In the genomic region with DNA sequence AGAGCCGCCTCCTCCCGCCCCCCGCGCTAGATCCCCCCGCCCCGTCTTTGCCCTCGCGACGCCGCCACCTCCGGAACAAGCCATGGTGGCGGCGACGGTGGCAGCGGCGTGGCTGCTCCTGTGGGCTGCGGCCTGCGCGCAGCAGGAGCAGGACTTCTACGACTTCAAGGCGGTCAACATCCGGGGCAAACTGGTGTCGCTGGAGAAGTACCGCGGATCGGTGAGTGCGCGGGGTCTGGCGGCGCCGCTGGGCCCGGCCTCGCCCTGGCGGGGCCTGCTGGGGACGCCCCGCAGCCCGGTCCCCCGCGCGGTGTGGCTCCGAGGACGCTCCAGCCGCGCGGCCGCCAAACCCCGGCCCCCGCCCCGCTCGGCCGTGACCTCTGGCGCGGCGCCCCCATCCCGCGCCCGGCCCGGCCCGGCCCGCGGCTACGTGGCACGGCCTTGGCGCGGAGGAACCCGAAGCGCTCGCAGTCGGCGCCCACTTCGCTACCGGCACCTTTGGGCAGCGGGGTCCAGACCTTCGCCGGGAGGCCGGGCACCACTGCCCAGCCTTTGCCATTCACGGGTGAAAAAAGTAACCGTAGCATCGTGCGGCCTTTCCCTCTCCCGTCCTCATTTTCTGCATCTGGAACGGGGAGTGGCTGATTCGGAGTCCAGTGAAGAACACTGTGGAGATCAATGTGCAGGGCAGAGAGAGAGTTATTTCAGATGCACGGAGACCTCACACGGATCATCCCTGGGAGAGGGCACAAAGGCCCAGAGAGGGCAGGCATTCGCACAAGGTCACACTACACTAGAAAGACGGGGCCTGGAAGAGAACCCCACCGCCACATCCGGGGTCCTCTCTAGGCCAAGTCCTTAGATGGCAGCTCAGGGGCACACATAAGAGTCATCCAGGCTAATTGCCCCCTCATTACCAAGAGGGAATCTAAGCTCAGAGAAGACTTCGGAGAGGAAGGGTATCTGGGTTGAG, we compare ENCODE assay signal across 8 cellular contexts. TPM values are rescaled to one million over a fixed set of nuclear protein-coding genes. Genes with fewer than 3 reads are reported as not detected.
A peak's percentile ranks its signal among the peaks of the same experiment; 100 is the strongest.
DNase-seq lines count a peak whose midpoint lies in the region; ATAC-seq and TF ChIP-seq lines count a peak whose summit lies in the region.

GPX7 (plus strand) TSS at position 44 of the 973 bp plus-strand sequence; CDS start at position 83, 39 bp downstream.

- no peak for ATAC-seq in HG03571 (IDR thresholded peaks at IDR 0.05; ENCODE audit: unreplicated experiment)

- peaks cover 10 to 15% (median 12%) of the 10 kb centered on the region in 4 donors for H3K36me3 ChIP-seq in esophagus muscularis mucosa

- DNase-seq in GDM1 (lab: John Stamatoyannopoulos, UW), result peak; percentile 34
- DNase-seq in NCI-H2171 (lab: John Stamatoyannopoulos, UW), result peak; percentile 48
- DNase-seq in activated T-cell treated with anti-CD3 and anti-CD28 coated beads, Interleukin-2, amount 50 U/mL, for 1 hour, result peak; percentile 68
- DNase-seq in esophagus muscularis mucosa (ENCODE audit: extremely low spot score), result no peak
- DNase-seq in myocyte (ENCODE audit: low read depth), result peak; percentile 57
- DNase-seq in stimulated activated CD8-positive, alpha-beta memory T cell treated with anti-CD3 and anti-CD28 coated beads, Interleukin-7, amount 100 ng/mL, for 1 hour (ENCODE audit: low read depth in 2 of 2), result peak; percentile 19 to 22
- no peak for DNase-seq in H4 (ENCODE audit: low spot score)

- H3K4me3 ChIP-seq in esophagus muscularis mucosa, result peak within 1 kb of the TSS; percentile 66 to 74 (median 69)

- intact Hi-C loops in esophagus muscularis mucosa (cut with DNase I), result loop anchor here (5.0 to 10.0 kb wide), 2 partner anchors 50 to 92 kb away; partner anchors contain the start of genes COA7 and TUT4

- no peak for TF ChIP-seq CTCF in esophagus muscularis mucosa (IDR thresholded peaks at IDR 0.05)

- H3K9me3 ChIP-seq in esophagus muscularis mucosa, result no peaks in the 10 kb centered on the region

- peak within 1 kb of the TSS; percentile 81 to 87 (median 85) for H3K27ac ChIP-seq in esophagus muscularis mucosa (replicated peaks in 1 of 4)

- WGBS in esophagus muscularis mucosa, result 15% methylated on average over 19 of the region's 90 CpGs

- peaks cover 21 to 37% (median 33%) of the 10 kb centered on the region in 4 donors for H3K4me1 ChIP-seq in esophagus muscularis mucosa

- H3K27me3 ChIP-seq in esophagus muscularis mucosa, result no peaks in the 10 kb centered on the region

- no peak for TF ChIP-seq EP300 in esophagus muscularis mucosa (IDR thresholded peaks at IDR 0.05)

- TF ChIP-seq POLR2A in esophagus muscularis mucosa (IDR thresholded peaks at IDR 0.05; ENCODE audit: low read depth), result no peak

RNA-seq across cellular contexts. Expression of gene GPX7, which starts in this region (rescaled TPM):
- total RNA-seq in esophagus muscularis mucosa, result 10 to 100 TPM in 3 of 4 donors, 1 to 10 TPM in 1; 9.3 to 17.3 (median 16.4) TPM
- 33.8 and 103 TPM in 2 replicates for total RNA-seq in myocyte
- polyA plus RNA-seq in myocyte (2012), result 30.2 TPM
- 0.14 TPM in 1 of 2 replicates, not detected in the other for total RNA-seq in H4 (2014; rRNA removed; shearing (Covaris generic))

Comparison
In these comparisons a context has a peak if more than half of its experiments do, and no peak if none do; other contexts are left out.
1. DNase-seq: peak in GDM1 (single experiment), NCI-H2171 (single experiment), activated T-cell treated with anti-CD3 and anti-CD28 coated beads, Interleukin-2, amount 50 U/mL, for 1 hour (single experiment), myocyte (single experiment) and stimulated activated CD8-positive, alpha-beta memory T cell treated with anti-CD3 and anti-CD28 coated beads, Interleukin-7, amount 100 ng/mL, for 1 hour (2 of 2); none in esophagus muscularis mucosa (single experiment) and H4 (single experiment).